ENCODE assay signal across 23 cellular contexts in genomic region chr6:109611502-109611901, GRCh38.
"Had no signal": no experiment of that assay in that cellular context is flagged by ENCODE, and none has a peak within 500 bp of the region (broad histone marks: within the 10 kb centered on the region; RNA-seq: fewer than 3 reads in every experiment).

No MANE protein-coding gene starts in this region.

- H3K4me1 ChIP-seq: esophagus muscularis mucosa, foreskin keratinocyte, gastroesophageal sphincter, heart right ventricle, left lung, lower lobe of right lung had no signal

- H3K9me3 ChIP-seq: esophagus muscularis mucosa, lower lobe of right lung, mucosa of descending colon had no signal

- H3K27me3 ChIP-seq: dorsolateral prefrontal cortex, esophagus muscularis mucosa, gastroesophageal sphincter, heart right ventricle, left lung had no signal

- H3K4me3 ChIP-seq: coronary artery, dorsolateral prefrontal cortex, esophagus muscularis mucosa, gastroesophageal sphincter, heart right ventricle, left lung, lower lobe of right lung, mucosa of descending colon had no signal

- H3K27me3 Mint-ChIP-seq: naive B cell had no signal

- FAIRE-seq: colon, endothelial cell of umbilical vein, frontal cortex, islet of Langerhans, keratinocyte had no signal

- H3K27ac Mint-ChIP-seq: mesothelial cell of epicardium, naive B cell had no signal

- H3K27ac ChIP-seq: coronary artery, dorsolateral prefrontal cortex, esophagus muscularis mucosa, foreskin keratinocyte, gastroesophageal sphincter, heart right ventricle, left lung, lower lobe of right lung had no signal

- H3K36me3 ChIP-seq: left lung, lower lobe of right lung had no signal

- H3K4me3 Mint-ChIP-seq: mesothelial cell of epicardium, naive B cell had no signal

- DNase-seq: dermis blood vessel endothelial cell; dorsolateral prefrontal cortex; effector CD4-positive, alpha-beta T cell; effector memory CD4-positive, alpha-beta T cell; foreskin keratinocyte; heart right ventricle; hippocampal formation; left cardiac atrium; left lung; left ventricle myocardium superior; lower lobe of right lung; mesenchymal stem cell; mucosa of descending colon; naive B cell had no signal

- ATAC-seq: foreskin keratinocyte, gastroesophageal sphincter, heart right ventricle, left cardiac atrium, left lung, left ventricle myocardium superior, lower lobe of right lung, mucosa of descending colon had no signal
